In genomic region chr9:19162956-19163355, GRCh38 we compare ENCODE assay signal across 15 cellular contexts. TPM values are rescaled to one million over a fixed set of nuclear protein-coding genes. Genes with fewer than 3 reads are reported as not detected.
DNase-seq lines count a peak whose midpoint lies in the region; ATAC-seq, FAIRE-seq and TF ChIP-seq lines count a peak whose summit lies in the region.
"Had no signal": no experiment of that assay in that cellular context is flagged by ENCODE, and none has a peak within 500 bp of the region (broad histone marks: within the 10 kb centered on the region; RNA-seq: fewer than 3 reads in every experiment).

No MANE protein-coding gene starts in this region.

- no peak overlapping the region for H3K27ac ChIP-seq in mammary epithelial cell (ENCODE audit: insufficient read depth, low read depth, low read length)
- no peak overlapping the region for H3K27ac ChIP-seq in right cardiac atrium (ENCODE audit: low read length)

- intact Hi-C loops in mammary epithelial cell (cut with micrococcal nuclease), result loop anchor here (5.0 kb wide), 1 partner anchor 46 kb away; no protein-coding TSS in a partner anchor
- intact Hi-C loops in right cardiac atrium (cut with DNase I), result loop anchor here in 1 of 4 donors (5.0 kb wide), 1 partner anchor 36 kb away; the partner anchor contains the start of gene PLIN2

- peak; percentile 27 for DNase-seq in SIG-M5 treated with dmso at 0.1 percent for 504 hours (lab: John Stamatoyannopoulos, UW; ENCODE audit: unreplicated experiment)
- DNase-seq in SIG-M5 (lab: John Stamatoyannopoulos, UW), result no peak
- peak; percentile 67 for DNase-seq in mammary epithelial cell
- DNase-seq in right cardiac atrium, result peak in 2 of 3 donors; percentile 61 to 64
- peak; percentile 65 for DNase-seq in ureter (ENCODE audit: low spot score)
- no peak for DNase-seq in central memory CD4-positive, alpha-beta T cell
- no peak for DNase-seq in urothelium cell line (ENCODE audit: low spot score)
- DNase-seq: activated CD4-positive, alpha-beta T cell treated with anti-CD3 and anti-CD28 coated beads for 1 hour; cerebellar nuclear complex; midbrain; NCI-H524; SK-N-SH had no signal

- no peaks in the 10 kb centered on the region for H3K36me3 ChIP-seq in mammary epithelial cell (ENCODE audit: insufficient read depth, low read length)

- BruUV-seq in mammary epithelial cell (replicated peaks; lab: Mats Ljungman, UMichigan), result no TSS peak

- H3K79me2 ChIP-seq in mammary epithelial cell (ENCODE audit: insufficient read depth, low read length), result no peaks in the 10 kb centered on the region

- H3K9me3 ChIP-seq in mammary epithelial cell (replicated peaks; ENCODE audit: insufficient read depth, low read length), result no peaks in the 10 kb centered on the region
- no peaks in the 10 kb centered on the region for H3K9me3 ChIP-seq in right cardiac atrium (ENCODE audit: control insufficient read depth, low read length)
- H3K9me3 ChIP-seq: SK-N-SH had no signal

- no peak overlapping the region for H3K9ac ChIP-seq in mammary epithelial cell (ENCODE audit: insufficient read depth, low read length)
- H3K9ac ChIP-seq: SK-N-SH had no signal

- in situ Hi-C loops in mammary epithelial cell (cut with MboI; ENCODE audit: low sequenced_read_pairs in 2 of 2), result loop anchor here in 1 of 2 donors (5.0 kb wide), 1 partner anchor 46 kb away; no protein-coding TSS in a partner anchor

- CTCF ChIA-PET in mammary epithelial cell (lab: Charles Lee; ENCODE audit: low non-redundant PET), result no interaction called here

- H3K4me3 ChIP-seq in mammary epithelial cell (replicated peaks in 1 of 3; ENCODE audit: insufficient read depth in 1 of 3, low read depth in 2 of 3, low read length in 3 of 3), result no peak overlapping the region
- no peak overlapping the region for H3K4me3 ChIP-seq in right cardiac atrium (ENCODE audit: low read length)

- ATAC-seq in right cardiac atrium (peak; percentile 57 to 81), GM18858 (IDR thresholded peaks at IDR 0.05; ENCODE audit: unreplicated experiment) (no peak)
- ATAC-seq: activated T-helper 17 cell treated with anti-CD3 and anti-CD28 coated beads, Interleukin-2, amount 50 U/mL, for 72 hours had no signal

- H2AFZ ChIP-seq in mammary epithelial cell (ENCODE audit: low read depth, low read length), result no peak overlapping the region

- H4K20me1 ChIP-seq in mammary epithelial cell (ENCODE audit: insufficient read depth, low read length), result no peaks in the 10 kb centered on the region

- 86% methylated on average over 9 of the region's 9 CpGs for WGBS in mammary epithelial cell (ENCODE audit: low coverage, missing lambda C conversion rate)
- WGBS in right cardiac atrium, result 61% methylated on average over 9 of the region's 9 CpGs

- H3K4me2 ChIP-seq in mammary epithelial cell (ENCODE audit: insufficient read depth, low read depth, low read length), result no peak overlapping the region
- H3K4me2 ChIP-seq: SK-N-SH had no signal

- H3K27me3 ChIP-seq in mammary epithelial cell (ENCODE audit: insufficient read depth, low read length) (no peaks in the 10 kb centered on the region), right cardiac atrium (ENCODE audit: control insufficient read depth, insufficient read depth) (no peaks in the 10 kb centered on the region)

- H3K4me1 ChIP-seq in mammary epithelial cell (ENCODE audit: insufficient read depth, low read length) (peaks cover 16% of the 10 kb centered on the region), right cardiac atrium (ENCODE audit: control insufficient read depth, insufficient read depth, low read length) (peaks cover 3% of the 10 kb centered on the region)

- TF ChIP-seq CTCF in mammary epithelial cell (conservative IDR thresholded peaks at IDR 0.05 in 1 of 2, IDR thresholded peaks at IDR 0.05 in 1 of 2; ENCODE audit: extremely low read depth in 1 of 2, insufficient read depth in 1 of 2, low read depth in 1 of 2, low read length in 2 of 2), result no peak

- dilution Hi-C loops in mammary epithelial cell (cut with HindIII; ENCODE audit: low sequenced_read_pairs), result no loop called here

- no peak for FAIRE-seq in urothelium cell line (lab: Jason Lieb, UNC)
- FAIRE-seq: A204.1 had no signal

RNA-seq across cellular contexts. Expression of gene PLIN2, which starts 35.7 kb away (rescaled TPM):
- total RNA-seq in mammary epithelial cell (10 to 100 TPM in 1 of 2 donors, under 1 TPM in 1; 0.59 to 63.8 TPM), right cardiac atrium (100 to 1,000 TPM in 1 of 4 donors, 10 to 100 TPM in 3; 56.3 to 236 (median 79.0) TPM), ureter (69.4 TPM)
- polyA plus RNA-seq in mammary epithelial cell (1.6 TPM), right cardiac atrium (74.7 TPM)
- polyA minus RNA-seq in mammary epithelial cell, result not detected

Comparison
In these comparisons a context has a peak if more than half of its experiments do, and no peak if none do; other contexts are left out.
1. DNase-seq: peak in SIG-M5 treated with dmso at 0.1 percent for 504 hours (single experiment), mammary epithelial cell (single experiment), right cardiac atrium (2 of 3) and ureter (single experiment); none in SIG-M5 (single experiment), central memory CD4-positive, alpha-beta T cell (single experiment) and urothelium cell line (single experiment).